In the genomic region with DNA sequence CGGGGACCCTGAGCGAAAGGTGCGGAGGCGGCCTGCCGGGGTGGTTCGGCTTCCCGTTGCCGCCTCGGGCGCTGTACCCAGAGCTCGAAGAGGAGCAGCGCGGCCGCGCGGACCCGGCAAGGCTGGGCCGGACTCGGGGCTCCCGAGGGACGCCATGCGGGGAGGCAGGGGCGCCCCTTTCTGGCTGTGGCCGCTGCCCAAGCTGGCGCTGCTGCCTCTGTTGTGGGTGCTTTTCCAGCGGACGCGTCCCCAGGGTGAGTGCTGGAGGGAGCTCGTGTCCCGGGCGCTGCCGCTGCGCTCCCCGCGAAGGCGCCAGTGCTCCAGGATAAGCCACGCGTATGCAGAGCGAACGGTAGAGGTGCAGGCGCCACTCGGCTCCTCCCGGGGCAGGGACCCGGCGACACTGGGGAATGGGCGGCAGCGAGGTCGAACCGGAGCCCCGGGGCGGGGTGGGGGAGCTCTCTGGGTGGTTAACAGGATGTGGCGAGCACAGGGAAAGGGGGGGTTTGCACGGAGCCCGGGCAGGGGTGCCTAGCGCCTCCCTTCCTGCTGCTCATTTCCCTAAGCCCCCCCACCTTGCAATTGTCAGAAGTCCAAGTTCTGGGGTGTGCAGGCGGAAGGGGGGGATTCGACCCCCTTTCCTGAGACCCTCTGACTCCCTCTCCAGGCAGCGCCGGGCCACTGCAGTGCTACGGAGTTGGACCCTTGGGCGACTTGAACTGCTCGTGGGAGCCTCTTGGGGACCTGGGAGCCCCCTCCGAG, we compare ENCODE assay signal across 8 cellular contexts. TPM values are rescaled to one million over a fixed set of nuclear protein-coding genes. Genes with fewer than 3 reads are reported as not detected.
DNase-seq lines count a peak whose midpoint lies in the region; ATAC-seq, FAIRE-seq and TF ChIP-seq lines count a peak whose summit lies in the region.

A gene (plus strand): TSS at position 44 of the 762 bp plus-strand sequence. CDS start 111 bp downstream, at position 155.

- BruUV-seq in A673 (replicated peaks; lab: Mats Ljungman, UMichigan): no TSS peak

- H3K36me3 ChIP-seq in A673 (ENCODE audit: insufficient read depth, low read length, poor library complexity, severe bottlenecking): no peaks in the 10 kb centered on the region
- H3K36me3 ChIP-seq in HUES64 (ENCODE audit: insufficient read depth, low read length): no peaks in the 10 kb centered on the region
- H3K36me3 ChIP-seq in SK-N-MC (ENCODE audit: insufficient read depth, low read length): no peaks in the 10 kb centered on the region
- H3K36me3 ChIP-seq in upper lobe of right lung: no peaks in the 10 kb centered on the region

- peak within 1 kb of the TSS; percentile 65 for H3K9ac ChIP-seq in HUES64 (ENCODE audit: low read depth, low read length)
- peak within 1 kb of the TSS; percentile 68 for H3K9ac ChIP-seq in SK-N-MC (ENCODE audit: insufficient read length)

- H3K27ac ChIP-seq in A673 (ENCODE audit: low read depth, low read length, poor library complexity, severe bottlenecking): peak within 1 kb of the TSS; percentile 77
- H3K27ac ChIP-seq in HUES64 (ENCODE audit: low read depth, low read length): no peak within 1 kb of the TSS
- H3K27ac ChIP-seq in SK-N-MC: no peak within 1 kb of the TSS
- H3K27ac ChIP-seq in upper lobe of right lung: peak within 1 kb of the TSS; percentile 88

- peak within 1 kb of the TSS; percentile 82 for H3K4me3 ChIP-seq in A673 (ENCODE audit: low read depth, low read length, poor library complexity, severe bottlenecking)
- H3K4me3 ChIP-seq in HUES64 (ENCODE audit: low read length): peak within 1 kb of the TSS; percentile 67
- H3K4me3 ChIP-seq in SK-N-MC: peak within 1 kb of the TSS; percentile 85
- H3K4me3 ChIP-seq in upper lobe of right lung: peak within 1 kb of the TSS; percentile 79

- peak; percentile 77 for FAIRE-seq in GM18507 (lab: Jason Lieb, UNC)

- ATAC-seq in Right ventricle myocardium inferior (peak; percentile 78), upper lobe of right lung (peak; percentile 89)

- H3K9me3 ChIP-seq in A673 (ENCODE audit: low read depth, low read length, poor library complexity, severe bottlenecking) (no peaks in the 10 kb centered on the region), HUES64 (ENCODE audit: insufficient read depth, low read depth, low read length) (no peaks in the 10 kb centered on the region), SK-N-MC (ENCODE audit: low read depth, low read length) (no peaks in the 10 kb centered on the region), upper lobe of right lung (no peaks in the 10 kb centered on the region)

- DNase-seq in A673 (ENCODE audit: low spot score): peak; percentile 77
- DNase-seq in GM18507 (ENCODE audit: extremely low spot score, insufficient read length, low read depth): peak; percentile 70
- no peak for DNase-seq in SK-N-MC (ENCODE audit: low read depth, low spot score)
- DNase-seq in activated naive CD4-positive, alpha-beta T cell (lab: John Stamatoyannopoulos, UW): peak; percentile 48 to 76 (median 65)
- DNase-seq in Right ventricle myocardium inferior (ENCODE audit: missing footprints): peak; percentile 86
- peak; percentile 8 for DNase-seq in pons (ENCODE audit: low spot score)
- DNase-seq in upper lobe of right lung: peak; percentile 86

- POLR2A ChIA-PET in A673 (lab: Charles Lee; ENCODE audit: low non-redundant PET): no interaction called here

- TF ChIP-seq CTCF in A673 (conservative IDR thresholded peaks at IDR 0.05; ENCODE audit: low read depth, low read length) (peak; percentile 86), upper lobe of right lung (IDR thresholded peaks at IDR 0.05) (peak; percentile 71)

- H3K4me1 ChIP-seq in A673 (ENCODE audit: insufficient read depth, low read length, poor library complexity, severe bottlenecking) (no peaks in the 10 kb centered on the region), HUES64 (ENCODE audit: insufficient read depth, low read length) (no peaks in the 10 kb centered on the region), upper lobe of right lung (peaks cover 8% of the 10 kb centered on the region)

- CTCF ChIA-PET in A673 (lab: Charles Lee): interaction anchor here (0.6 to 1.0 kb wide), 6 partner anchors 10 to 41 kb away, joined by 3 to 5 read pairs (median 3); a partner anchor contains a TSS

- H3K27me3 ChIP-seq in A673 (replicated peaks; ENCODE audit: insufficient read depth, low read depth, low read length, poor library complexity) (no peaks in the 10 kb centered on the region), HUES64 (ENCODE audit: insufficient read depth, low read length) (peaks cover 21% of the 10 kb centered on the region), upper lobe of right lung (no peaks in the 10 kb centered on the region)

- under 1% methylated on average over 59 of the region's 63 CpGs for WGBS in HUES64

- intact Hi-C loops in A673 (cut with micrococcal nuclease; ENCODE audit: unreplicated experiment): loop anchor here (5.0 kb wide), 1 partner anchor 150 kb away; no protein-coding TSS in a partner anchor
- intact Hi-C loops in Right ventricle myocardium inferior (cut with DNase I): no loop called here
- intact Hi-C loops in upper lobe of right lung (cut with DNase I): no loop called here

RNA-seq across cellular contexts. Expression of the gene that starts here (rescaled TPM):
- total RNA-seq in A673 (2021) (5.4 and 6.0 TPM in 2 replicates), Right ventricle myocardium inferior (5.6 TPM), upper lobe of right lung (16.2 TPM)
- 5.1 TPM for polyA plus RNA-seq in HUES64 (2013, experiment 1 of 2)
- 7.7 TPM for polyA plus RNA-seq in HUES64 (2013, experiment 2 of 2)

Comparison
In these comparisons a context has a peak if more than half of its experiments do, and no peak if none do; other contexts are left out.
1. H3K27ac ChIP-seq: peak in A673 (single experiment) and upper lobe of right lung (single experiment); none in HUES64 (single experiment) and SK-N-MC (single experiment).
2. Peak in every context shown above with its lines, with median percentiles within 50 percentile points of each other: H3K4me3 ChIP-seq.